ENCODE assay signal across 2 cellular contexts in genomic region chr2:233758849-233759248, GRCh38.
A peak's percentile ranks its signal among the peaks of the same experiment; 100 is the strongest.
TF ChIP-seq lines count a peak whose summit lies in the region.

No MANE protein-coding gene starts in this region.

TF ChIP-seq in SK-N-SH treated with all-trans-retinoic acid at 6 μM for 48 hours, 23 proteins besides CTCF, POLR2A, EP300 and RAD21 (continued from another document):
- peak; percentile 91 for TF ChIP-seq ZNF8 (CRISPR knock-in tag; IDR thresholded peaks at IDR 0.05)
- TF ChIP-seq TOX (CRISPR knock-in tag; IDR thresholded peaks at IDR 0.05; ENCODE audit: borderline replicate concordance), result no peak
- peak; percentile 55; the same call in 1 of the 2 replicates for TF ChIP-seq PATZ1 (CRISPR knock-in tag; IDR thresholded peaks at IDR 0.05; ENCODE audit: borderline replicate concordance)
- peak; percentile 90 for TF ChIP-seq ISL1 (CRISPR knock-in tag; IDR thresholded peaks at IDR 0.05)
- TF ChIP-seq ESRRG (CRISPR knock-in tag; IDR thresholded peaks at IDR 0.05), result 0 out of 2 replicates have a peak, but pooled peaks have one; percentile 5
- peak; percentile 51; the same call in 1 of the 2 replicates for TF ChIP-seq ZFP3 (CRISPR knock-in tag; IDR thresholded peaks at IDR 0.05)
- peak; percentile 58; the same call in 1 of the 2 replicates for TF ChIP-seq SNAI2 (CRISPR knock-in tag; IDR thresholded peaks at IDR 0.05)
- no peak for TF ChIP-seq BACH2 (CRISPR knock-in tag; IDR thresholded peaks at IDR 0.05; ENCODE audit: borderline replicate concordance)
- TF ChIP-seq, protein P1, sequence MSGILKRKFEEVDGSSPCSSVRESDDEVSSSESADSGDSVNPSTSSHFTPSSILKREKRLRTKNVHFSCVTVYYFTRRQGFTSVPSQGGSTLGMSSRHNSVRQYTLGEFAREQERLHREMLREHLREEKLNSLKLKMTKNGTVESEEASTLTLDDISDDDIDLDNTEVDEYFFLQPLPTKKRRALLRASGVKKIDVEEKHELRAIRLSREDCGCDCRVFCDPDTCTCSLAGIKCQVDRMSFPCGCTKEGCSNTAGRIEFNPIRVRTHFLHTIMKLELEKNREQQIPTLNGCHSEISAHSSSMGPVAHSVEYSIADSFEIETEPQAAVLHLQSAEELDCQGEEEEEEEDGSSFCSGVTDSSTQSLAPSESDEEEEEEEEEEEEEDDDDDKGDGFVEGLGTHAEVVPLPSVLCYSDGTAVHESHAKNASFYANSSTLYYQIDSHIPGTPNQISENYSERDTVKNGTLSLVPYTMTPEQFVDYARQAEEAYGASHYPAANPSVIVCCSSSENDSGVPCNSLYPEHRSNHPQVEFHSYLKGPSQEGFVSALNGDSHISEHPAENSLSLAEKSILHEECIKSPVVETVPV (CRISPR knock-in tag; IDR thresholded peaks at IDR 0.05), result peak; percentile 57; the same call in 1 of the 2 replicates

TF ChIP-seq in SK-N-SH, 30 proteins besides CTCF, POLR2A, EP300 and RAD21 (continued from another document):
- TF ChIP-seq, protein P2, sequence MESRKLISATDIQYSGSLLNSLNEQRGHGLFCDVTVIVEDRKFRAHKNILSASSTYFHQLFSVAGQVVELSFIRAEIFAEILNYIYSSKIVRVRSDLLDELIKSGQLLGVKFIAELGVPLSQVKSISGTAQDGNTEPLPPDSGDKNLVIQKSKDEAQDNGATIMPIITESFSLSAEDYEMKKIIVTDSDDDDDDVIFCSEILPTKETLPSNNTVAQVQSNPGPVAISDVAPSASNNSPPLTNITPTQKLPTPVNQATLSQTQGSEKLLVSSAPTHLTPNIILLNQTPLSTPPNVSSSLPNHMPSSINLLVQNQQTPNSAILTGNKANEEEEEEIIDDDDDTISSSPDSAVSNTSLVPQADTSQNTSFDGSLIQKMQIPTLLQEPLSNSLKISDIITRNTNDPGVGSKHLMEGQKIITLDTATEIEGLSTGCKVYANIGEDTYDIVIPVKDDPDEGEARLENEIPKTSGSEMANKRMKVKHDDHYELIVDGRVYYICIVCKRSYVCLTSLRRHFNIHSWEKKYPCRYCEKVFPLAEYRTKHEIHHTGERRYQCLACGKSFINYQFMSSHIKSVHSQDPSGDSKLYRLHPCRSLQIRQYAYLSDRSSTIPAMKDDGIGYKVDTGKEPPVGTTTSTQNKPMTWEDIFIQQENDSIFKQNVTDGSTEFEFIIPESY (IDR thresholded peaks at IDR 0.05; ENCODE audit: borderline replicate concordance, low read depth), result no peak
- TF ChIP-seq MEF2A (IDR thresholded peaks at IDR 0.05; ENCODE audit: borderline replicate concordance, low read depth) (no peak), SMC3 (IDR thresholded peaks at IDR 0.05; ENCODE audit: low read depth, low read length) (no peak), RCOR1 (IDR thresholded peaks at IDR 0.05; ENCODE audit: low read length) (no peak), TEAD4 (IDR thresholded peaks at IDR 0.05; ENCODE audit: borderline replicate concordance, insufficient read depth) (no peak), NRF1 (IDR thresholded peaks at IDR 0.05; ENCODE audit: low read depth, low read length) (no peak), IRF3 (IDR thresholded peaks at IDR 0.05; ENCODE audit: low read depth, low read length) (no peak), NFIC (IDR thresholded peaks at IDR 0.05; ENCODE audit: borderline replicate concordance) (no peak), TAF1 (IDR thresholded peaks at IDR 0.05; ENCODE audit: borderline replicate concordance, low read depth, low read length) (no peak), MAX (IDR thresholded peaks at IDR 0.05; ENCODE audit: low read depth) (no peak), MXI1 (IDR thresholded peaks at IDR 0.05; ENCODE audit: low read depth, low read length) (no peak), FOXM1 (IDR thresholded peaks at IDR 0.05; ENCODE audit: low read depth) (no peak)
- TF ChIP-seq, protein P3, sequence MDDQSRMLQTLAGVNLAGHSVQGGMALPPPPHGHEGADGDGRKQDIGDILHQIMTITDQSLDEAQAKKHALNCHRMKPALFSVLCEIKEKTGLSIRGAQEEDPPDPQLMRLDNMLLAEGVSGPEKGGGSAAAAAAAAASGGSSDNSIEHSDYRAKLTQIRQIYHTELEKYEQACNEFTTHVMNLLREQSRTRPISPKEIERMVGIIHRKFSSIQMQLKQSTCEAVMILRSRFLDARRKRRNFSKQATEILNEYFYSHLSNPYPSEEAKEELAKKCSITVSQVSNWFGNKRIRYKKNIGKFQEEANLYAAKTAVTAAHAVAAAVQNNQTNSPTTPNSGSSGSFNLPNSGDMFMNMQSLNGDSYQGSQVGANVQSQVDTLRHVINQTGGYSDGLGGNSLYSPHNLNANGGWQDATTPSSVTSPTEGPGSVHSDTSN (IDR thresholded peaks at IDR 0.05), result no peak
TF ChIP-seq in SK-N-SH: peak in this region for 0.
